24 cellular contexts compared by ENCODE assay signal in the genomic region with DNA sequence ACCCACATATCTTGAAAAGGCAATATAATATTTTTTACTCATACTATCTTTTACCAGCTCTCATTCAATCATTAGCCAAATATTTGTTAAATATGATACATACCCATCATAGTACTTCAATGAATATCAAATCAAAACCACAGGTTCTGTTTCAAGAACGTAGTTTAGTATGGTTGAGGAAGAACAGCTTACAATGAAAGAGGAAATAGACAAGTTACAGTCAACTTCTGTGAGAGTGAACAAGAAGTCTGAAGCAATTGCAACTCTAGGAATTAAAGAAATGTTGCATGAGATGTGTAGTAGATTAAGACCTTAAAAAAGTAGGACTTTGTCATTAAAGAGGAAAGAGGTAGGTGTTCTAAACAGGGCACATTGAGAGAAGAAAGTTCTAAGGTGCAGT. TPM values are rescaled to one million over a fixed set of nuclear protein-coding genes. Genes with fewer than 3 reads are reported as not detected.
"Had no signal": no experiment of that assay in that cellular context is flagged by ENCODE, and none has a peak within 500 bp of the region (broad histone marks: within the 10 kb centered on the region; RNA-seq: fewer than 3 reads in every experiment).

No MANE protein-coding gene starts in this region.

- DNase-seq: activated CD4-positive, alpha-beta memory T cell treated with anti-CD3 and anti-CD28 coated beads, Interleukin-2, amount 10 ng/mL, durations not matched to agents 7 days and 5 days; activated CD4-positive, alpha-beta T cell treated with anti-CD3 and anti-CD28 coated beads, Interleukin-2, amount 10 ng/mL, durations not matched to agents 7 days and 5 days; activated CD4-positive, CD25-positive, alpha-beta regulatory T cell treated with anti-CD3 and anti-CD28 coated beads, Interleukin-2, amount 50 U/mL, for 72 hours; activated naive CD4-positive, alpha-beta T cell; activated T-cell treated with anti-CD3 and anti-CD28 coated beads, Interleukin-2, amount 50 U/mL, for 72 hours; anterior cingulate cortex; body of pancreas; cerebellar nuclear complex; colonic mucosa; effector memory CD4-positive, alpha-beta T cell; islet precursor cell; left cardiac atrium; mammary epithelial cell; stimulated activated CD4-positive, alpha-beta T cell treated with anti-CD3 and anti-CD28 coated beads, Interleukin-12 subunit alpha, Interleukin-12 subunit beta, amount 100 ng/mL, for 4 hours; stimulated activated CD4-positive, alpha-beta T cell treated with anti-CD3 and anti-CD28 coated beads, Interleukin-4, amount 100 ng/mL, for 24 hours; stimulated activated naive CD8-positive, alpha-beta T cell treated with anti-CD3 and anti-CD28 coated beads, Interleukin-15, amount 100 ng/mL, for 72 hours; substantia nigra; T-helper 17 cell; T1000 had no signal

- H3K36me3 ChIP-seq: colonic mucosa, neutrophil, vagina had no signal

- H3K4me1 ChIP-seq: body of pancreas, colonic mucosa, vagina had no signal

- H3K9me3 ChIP-seq: body of pancreas, colonic mucosa, neutrophil, vagina had no signal

- H3K4me3 ChIP-seq: body of pancreas, colonic mucosa, skin epidermis, vagina had no signal

- H3K27ac ChIP-seq: body of pancreas, colonic mucosa, neutrophil, skin epidermis, vagina had no signal

- H3K27me3 ChIP-seq: body of pancreas, colonic mucosa, neutrophil, vagina had no signal

- ATAC-seq: activated T-cell treated with anti-CD3 and anti-CD28 coated beads, Interleukin-2, amount 50 U/mL, for 72 hours; body of pancreas; left cardiac atrium; sciatic nerve; stimulated activated effector memory CD8-positive, alpha-beta T cell treated with anti-CD3 and anti-CD28 coated beads, Interleukin-12 subunit alpha, Interleukin-12 subunit beta, amount 100 ng/mL, for 72 hours; stimulated activated naive CD8-positive, alpha-beta T cell treated with anti-CD3 and anti-CD28 coated beads, Interleukin-15, amount 100 ng/mL, for 72 hours; T-helper 17 cell had no signal

RNA-seq across cellular contexts. Expression of a gene that starts 9.3 kb away (rescaled TPM):
- total RNA-seq: activated CD4-positive, alpha-beta memory T cell treated with anti-CD3 and anti-CD28 coated beads, Interleukin-2, amount 10 ng/mL, durations not matched to agents 7 days and 5 days; activated CD4-positive, alpha-beta T cell treated with anti-CD3 and anti-CD28 coated beads, Interleukin-2, amount 10 ng/mL, durations not matched to agents 7 days and 5 days; activated T-cell treated with anti-CD3 and anti-CD28 coated beads, Interleukin-2, amount 50 U/mL, for 72 hours; mammary epithelial cell; T-helper 17 cell had no signal
- polyA plus RNA-seq: mammary epithelial cell had no signal
